Comparison of ENCODE assay signal across 10 cellular contexts in genomic region chr2:23745726-23746105, GRCh38.
A peak's percentile ranks its signal among the peaks of the same experiment; 100 is the strongest.
DNase-seq lines count a peak whose midpoint lies in the region; ATAC-seq and TF ChIP-seq lines count a peak whose summit lies in the region.
"Had no signal": no experiment of that assay in that cellular context is flagged by ENCODE, and none has a peak within 500 bp of the region (broad histone marks: within the 10 kb centered on the region; RNA-seq: fewer than 3 reads in every experiment).

No MANE protein-coding gene starts in this region.

- H3K4me2 ChIP-seq in neural progenitor cell: no peak overlapping the region

- no peak overlapping the region for H3K4me3 Mint-ChIP-seq in MCF 10A (ENCODE audit: unreplicated experiment)
- H3K4me3 Mint-ChIP-seq in chondrocyte (ENCODE audit: unreplicated experiment): no peak overlapping the region
- H3K4me3 Mint-ChIP-seq in neural progenitor cell: no peak overlapping the region
- H3K4me3 Mint-ChIP-seq: activated CD4-positive, alpha-beta T cell treated with anti-CD3 and anti-CD28 coated beads, Interleukin-2, amount 10 ng/mL, durations not matched to agents 7 days and 5 days had no signal

- in situ Hi-C loops in GM13977 (cut with MboI; ENCODE audit: low pct_unique_long_range_greater_than_20kb, low sequenced_read_pairs, unreplicated experiment): no loop called here

- H3K4me1 Mint-ChIP-seq in MCF 10A (ENCODE audit: insufficient read depth, unreplicated experiment) (peaks cover 20% of the 10 kb centered on the region), chondrocyte (ENCODE audit: low read depth) (peaks cover 16% of the 10 kb centered on the region), neural progenitor cell (no peaks in the 10 kb centered on the region)
- H3K4me1 Mint-ChIP-seq: activated CD4-positive, alpha-beta T cell treated with anti-CD3 and anti-CD28 coated beads, Interleukin-2, amount 10 ng/mL, durations not matched to agents 7 days and 5 days had no signal

- no peaks in the 10 kb centered on the region for H3K9me3 ChIP-seq in WERI-Rb-1 (ENCODE audit: severe bottlenecking)
- H3K9me3 ChIP-seq in neural progenitor cell (ENCODE audit: low read depth): no peaks in the 10 kb centered on the region

- no peak overlapping the region for H3K4me3 ChIP-seq in WERI-Rb-1 (ENCODE audit: low read depth, low read length)
- H3K4me3 ChIP-seq in neural progenitor cell: no peak overlapping the region

- POLR2A ChIA-PET in MCF 10A (lab: Yijun Ruan, JAX): interaction anchor here (0.5 to 2.4 kb wide), 11 partner anchors 9 to 361 kb away, joined by 3 to 14 read pairs (median 3); partner anchors contain the start of genes ATAD2B and KLHL29

- BruUV-seq in MCF 10A (replicated peaks; lab: Mats Ljungman, UMichigan): no TSS peak

- intact Hi-C loops in MCF 10A (cut with micrococcal nuclease): no loop called here

- H3K36me3 ChIP-seq in WERI-Rb-1: no peaks in the 10 kb centered on the region; the same call in 1 of the 2 replicates
- no peaks in the 10 kb centered on the region for H3K36me3 ChIP-seq in neural progenitor cell

- H3K9me3 Mint-ChIP-seq in MCF 10A (ENCODE audit: unreplicated experiment): no peaks in the 10 kb centered on the region
- H3K9me3 Mint-ChIP-seq in chondrocyte (ENCODE audit: low read depth): no peaks in the 10 kb centered on the region
- peaks cover under 1% of the 10 kb centered on the region for H3K9me3 Mint-ChIP-seq in neural progenitor cell
- H3K9me3 Mint-ChIP-seq: activated CD4-positive, alpha-beta T cell treated with anti-CD3 and anti-CD28 coated beads, Interleukin-2, amount 10 ng/mL, durations not matched to agents 7 days and 5 days had no signal

- peak overlapping the region; percentile 65 for H3K27ac Mint-ChIP-seq in MCF 10A (ENCODE audit: low read depth, unreplicated experiment)
- no peak overlapping the region for H3K27ac Mint-ChIP-seq in chondrocyte (ENCODE audit: unreplicated experiment)
- no peak overlapping the region for H3K27ac Mint-ChIP-seq in neural progenitor cell
- H3K27ac Mint-ChIP-seq: activated CD4-positive, alpha-beta T cell treated with anti-CD3 and anti-CD28 coated beads, Interleukin-2, amount 10 ng/mL, durations not matched to agents 7 days and 5 days had no signal

- H3K36me3 Mint-ChIP-seq in MCF 10A (ENCODE audit: insufficient read depth, unreplicated experiment) (peaks cover 32% of the 10 kb centered on the region), chondrocyte (ENCODE audit: low read depth) (peaks cover 8% of the 10 kb centered on the region), neural progenitor cell (peaks cover 7% of the 10 kb centered on the region)

- no peaks in the 10 kb centered on the region for H3F3A ChIP-seq in neural progenitor cell (ENCODE audit: low read depth)

- H2AFZ ChIP-seq in neural progenitor cell (replicated peaks): no peak overlapping the region

- CTCF ChIA-PET in MCF 10A (lab: Yijun Ruan, JAX): interaction anchor here (1.1 to 1.8 kb wide), 4 partner anchors 11 to 1390 kb away, joined by 3 to 5 read pairs (median 4); no protein-coding TSS in a partner anchor

- no peaks in the 10 kb centered on the region for H3K27me3 ChIP-seq in WERI-Rb-1 (ENCODE audit: insufficient read depth, low read depth, severe bottlenecking)
- H3K27me3 ChIP-seq in neural progenitor cell: no peaks in the 10 kb centered on the region

- H3K27me3 Mint-ChIP-seq in MCF 10A (ENCODE audit: insufficient read depth, unreplicated experiment) (no peaks in the 10 kb centered on the region), chondrocyte (ENCODE audit: low read depth) (no peaks in the 10 kb centered on the region), neural progenitor cell (ENCODE audit: insufficient read depth, low read depth) (no peaks in the 10 kb centered on the region)
- H3K27me3 Mint-ChIP-seq: activated CD4-positive, alpha-beta T cell treated with anti-CD3 and anti-CD28 coated beads, Interleukin-2, amount 10 ng/mL, durations not matched to agents 7 days and 5 days had no signal

- no peak overlapping the region for H3K27ac ChIP-seq in WERI-Rb-1
- H3K27ac ChIP-seq in neural progenitor cell: no peak overlapping the region

- ATAC-seq in HG02973 (IDR thresholded peaks at IDR 0.05; ENCODE audit: unreplicated experiment): peak; percentile 71
- peak; percentile 28 for ATAC-seq in omental fat pad (ENCODE audit: low FRiP score)

- H3K79me2 ChIP-seq in neural progenitor cell (ENCODE audit: low read depth): no peaks in the 10 kb centered on the region

- no peaks in the 10 kb centered on the region for H4K20me1 ChIP-seq in neural progenitor cell (ENCODE audit: low read depth)

- peak; percentile 13 for DNase-seq in GM13977 (ENCODE audit: low spot score)
- peak; percentile 84 for DNase-seq in MCF 10A (ENCODE audit: unreplicated experiment)
- DNase-seq in omental fat pad (ENCODE audit: low spot score): no peak
- DNase-seq in WERI-Rb-1: no peak
- DNase-seq in chondrocyte (ENCODE audit: low spot score): no peak
- DNase-seq in neural progenitor cell (ENCODE audit: low spot score): no peak
- DNase-seq in NCI-H146 treated with DMSO at 0.1 percent for 48 hours (lab: John Stamatoyannopoulos, UW; ENCODE audit: unreplicated experiment): no peak
- DNase-seq: activated CD4-positive, alpha-beta T cell treated with anti-CD3 and anti-CD28 coated beads, Interleukin-2, amount 10 ng/mL, durations not matched to agents 7 days and 5 days; MM.1S had no signal

- TF ChIP-seq CTCF in GM13977 (IDR thresholded peaks at IDR 0.05; ENCODE audit: extremely low read depth, insufficient read depth, missing control alignments): no peak
- no peak for TF ChIP-seq CTCF in MCF 10A (IDR thresholded peaks at IDR 0.05; ENCODE audit: unreplicated experiment)
- no peak for TF ChIP-seq CTCF in omental fat pad (IDR thresholded peaks at IDR 0.05)
- no peak for TF ChIP-seq CTCF in WERI-Rb-1 (IDR thresholded peaks at IDR 0.05; ENCODE audit: low read depth, low read length)
- no peak for TF ChIP-seq CTCF in chondrocyte (IDR thresholded peaks at IDR 0.05)
- no peak for TF ChIP-seq CTCF in neural progenitor cell (IDR thresholded peaks at IDR 0.05)

- no peaks in the 10 kb centered on the region for H3K4me1 ChIP-seq in neural progenitor cell

- no peak overlapping the region for H3K9ac ChIP-seq in neural progenitor cell

Comparison
In these comparisons a context has a peak if more than half of its experiments do, and no peak if none do; other contexts are left out.
1. DNase-seq: peak in GM13977 (single experiment) and MCF 10A (single experiment); none in omental fat pad (single experiment), WERI-Rb-1 (single experiment), chondrocyte (single experiment), neural progenitor cell (single experiment) and NCI-H146 treated with DMSO at 0.1 percent for 48 hours (single experiment).